Comparison of ENCODE assay signal across 9 cellular contexts in genomic region chr14:77303417-77304156, GRCh38. TPM values are rescaled to one million over a fixed set of nuclear protein-coding genes. Genes with fewer than 3 reads are reported as not detected.
DNase-seq lines count a peak whose midpoint lies in the region; ATAC-seq and TF ChIP-seq lines count a peak whose summit lies in the region.
"Had no signal": no experiment of that assay in that cellular context is flagged by ENCODE, and none has a peak within 500 bp of the region (broad histone marks: within the 10 kb centered on the region; RNA-seq: fewer than 3 reads in every experiment).

No MANE protein-coding gene starts in this region.

- no peak overlapping the region for H3K9ac ChIP-seq in MM.1S (ENCODE audit: low read length)

- ATAC-seq in GM18861 (IDR thresholded peaks at IDR 0.05; ENCODE audit: unreplicated experiment) (peak; percentile 60), left lobe of liver (peak; percentile 69), upper lobe of left lung (ENCODE audit: low FRiP score in 2 of 2) (peak; percentile 60 to 89)

- no peaks in the 10 kb centered on the region for H3K9me2 ChIP-seq in MM.1S (replicated peaks; ENCODE audit: insufficient read depth, low read length)

- H3K9me3 ChIP-seq in upper lobe of left lung (no peaks in the 10 kb centered on the region), MM.1S (replicated peaks; ENCODE audit: insufficient read depth, low read length) (no peaks in the 10 kb centered on the region)

- peaks cover 0 to 42% (median 9%) of the 10 kb centered on the region in 4 donors for H3K36me3 ChIP-seq in upper lobe of left lung
- H3K36me3 ChIP-seq in MM.1S (replicated peaks; ENCODE audit: insufficient read depth, low read length), result no peaks in the 10 kb centered on the region

- H3K4me1 ChIP-seq in upper lobe of left lung (peaks cover 5 to 15% (median 8%) of the 10 kb centered on the region in 4 donors), MM.1S (ENCODE audit: low read length) (no peaks in the 10 kb centered on the region)

- no peak overlapping the region for H3K4me3 ChIP-seq in upper lobe of left lung
- H3K4me3 ChIP-seq in MM.1S (ENCODE audit: low read length), result no peak overlapping the region

- TF ChIP-seq EP300 in upper lobe of left lung (IDR thresholded peaks at IDR 0.05), result no peak

- no peak overlapping the region for H2AFZ ChIP-seq in MM.1S (ENCODE audit: low read length)

- H3K27ac ChIP-seq in upper lobe of left lung, result peak overlapping the region in 2 of 4 donors; percentile 6 to 46
- no peak overlapping the region for H3K27ac ChIP-seq in MM.1S (ENCODE audit: low read length)

- WGBS in upper lobe of left lung, 2 donors, result 50% methylated on average over 4 of the region's 4 CpGs

- DNase-seq in A172 (ENCODE audit: low spot score), result peak; percentile 86
- peak; percentile 95 for DNase-seq in NCI-H2107 treated with DMSO at 0.1 percent for 48 hours (lab: John Stamatoyannopoulos, UW; ENCODE audit: unreplicated experiment)
- DNase-seq in amniotic stem cell (lab: John Stamatoyannopoulos, UW), result peak; percentile 81
- DNase-seq in left lobe of liver (ENCODE audit: low spot score), result no peak
- peak in 1 of 2 donors; percentile 59 for DNase-seq in upper lobe of left lung
- no peak for DNase-seq in NCI-H2171 treated with DMSO at 0.1 percent for 48 hours (lab: John Stamatoyannopoulos, UW)
- DNase-seq in MM.1S, result no peak

- no peaks in the 10 kb centered on the region for H3K27me3 ChIP-seq in upper lobe of left lung
- H3K27me3 ChIP-seq in MM.1S (replicated peaks; ENCODE audit: insufficient read depth, low read length), result no peaks in the 10 kb centered on the region

- H4K20me1 ChIP-seq in MM.1S (ENCODE audit: insufficient read depth, low read length), result no peaks in the 10 kb centered on the region

- TF ChIP-seq CTCF in upper lobe of left lung (IDR thresholded peaks at IDR 0.05), result no peak
- no peak for TF ChIP-seq CTCF in MM.1S (IDR thresholded peaks at IDR 0.05; ENCODE audit: low read length)

- no peak overlapping the region for H3K4me2 ChIP-seq in MM.1S (ENCODE audit: low read depth, low read length)

- no peaks in the 10 kb centered on the region for H3F3A ChIP-seq in MM.1S (ENCODE audit: insufficient read depth, low read length)

- no peaks in the 10 kb centered on the region for H3K79me2 ChIP-seq in MM.1S (ENCODE audit: low read length)

- TF ChIP-seq POLR2A in upper lobe of left lung (IDR thresholded peaks at IDR 0.05), result no peak

RNA-seq across cellular contexts. Expression of gene POMT2, which starts 17.1 kb away (rescaled TPM):
- total RNA-seq in A172 (2014; rRNA removed; shearing (Covaris generic)), result 13.7 and 14.5 TPM in 2 replicates
- total RNA-seq in left lobe of liver (15.7 TPM), upper lobe of left lung (10 to 100 TPM; 14.6 to 36.7 (median 25.4) TPM)

RNA-seq across cellular contexts. Expression of gene GSTZ1, which starts 17.2 kb away (rescaled TPM):
- total RNA-seq in A172 (2014; rRNA removed; shearing (Covaris generic)), result 28.6 and 30.4 TPM in 2 replicates
- total RNA-seq in left lobe of liver, result 121 TPM
- total RNA-seq in upper lobe of left lung, result 10 to 100 TPM; 12.4 to 35.6 (median 19.0) TPM

RNA-seq across cellular contexts. Expression of gene NGB, which starts 32.6 kb away (rescaled TPM):
- not detected in 2 replicates for total RNA-seq in A172 (2014; rRNA removed; shearing (Covaris generic))
- total RNA-seq in left lobe of liver (not detected), upper lobe of left lung (under 1 TPM in 1 of 6 donors, not detected in 5; 0.30 TPM)
- total RNA-seq: subcutaneous adipose tissue had no signal

Comparison
In these comparisons a context has a peak if more than half of its experiments do, and no peak if none do; other contexts are left out.
1. DNase-seq: peak in A172 (single experiment), NCI-H2107 treated with DMSO at 0.1 percent for 48 hours (single experiment) and amniotic stem cell (single experiment); none in left lobe of liver (single experiment), NCI-H2171 treated with DMSO at 0.1 percent for 48 hours (single experiment) and MM.1S (single experiment).
2. Peak in every context shown above with its lines, with median percentiles within 50 percentile points of each other: ATAC-seq.